33 cellular contexts compared by ENCODE assay signal in genomic region chr19:29519146-29519545, GRCh38. TPM values are rescaled to one million over a fixed set of nuclear protein-coding genes. Genes with fewer than 3 reads are reported as not detected.
"Had no signal": no experiment of that assay in that cellular context is flagged by ENCODE, and none has a peak within 500 bp of the region (broad histone marks: within the 10 kb centered on the region; RNA-seq: fewer than 3 reads in every experiment).

No MANE protein-coding gene starts in this region.

- H3K4me1 ChIP-seq: neural progenitor cell, prostate gland, sigmoid colon, tibial nerve, vagina had no signal

- H3K27ac ChIP-seq: hepatocyte, neural progenitor cell, ovary, prostate gland, sigmoid colon, tibial nerve, vagina had no signal

- H3K27ac Mint-ChIP-seq: mesothelial cell of epicardium; natural killer cell; nephron progenitor cell; neural progenitor cell; stimulated activated memory B cell treated with anti-CD40 and anti-IgM and Interleukin-4, amounts not matched to agents 10 μg/mL and 1 μg/mL and 100 μg/mL, for 72 hours; stimulated activated naive CD8-positive, alpha-beta T cell treated with anti-CD3 and anti-CD28 coated beads, Interleukin-15, amount 100 ng/mL, for 72 hours; type B pancreatic cell had no signal

- H3K9ac ChIP-seq: neural progenitor cell had no signal

- H3K36me3 ChIP-seq: neural progenitor cell, ovary, prostate gland, sigmoid colon, tibial nerve, vagina had no signal

- H3K4me1 Mint-ChIP-seq: mesothelial cell of epicardium; naive B cell; natural killer cell; neural progenitor cell; stimulated activated memory B cell treated with anti-CD40 and anti-IgM and Interleukin-4, amounts not matched to agents 10 μg/mL and 1 μg/mL and 100 μg/mL, for 72 hours; stimulated activated naive CD8-positive, alpha-beta T cell treated with anti-CD3 and anti-CD28 coated beads, Interleukin-15, amount 100 ng/mL, for 72 hours had no signal

- H3K9me3 ChIP-seq: ovary, prostate gland, sigmoid colon, tibial nerve, vagina had no signal

- H3K4me3 ChIP-seq: hepatocyte, lung, neural progenitor cell, ovary, prostate gland, sigmoid colon, tibial nerve, vagina had no signal

- DNase-seq: islet precursor cell; kidney glomerular epithelial cell; left cardiac atrium; mesendoderm; naive B cell; natural killer cell; nephron progenitor cell; ovary; retina; small intestine; stimulated activated CD4-positive, alpha-beta T cell treated with anti-CD3 and anti-CD28 coated beads, Interleukin-1b, Interleukin-23, amount 100 ng/mL, for 48 hours; stimulated activated CD4-positive, alpha-beta T cell treated with anti-CD3 and anti-CD28 coated beads, Interleukin-2, amount 100 ng/mL, for 48 hours; stimulated activated CD4-positive, alpha-beta T cell treated with anti-CD3 and anti-CD28 coated beads, Interleukin-4, amount 100 ng/mL, for 4 hours; stimulated activated CD8-positive, alpha-beta memory T cell treated with anti-CD3 and anti-CD28 coated beads, Interleukin-4, amount 100 ng/mL, for 48 hours; stimulated activated naive CD4-positive, alpha-beta T cell treated with Interleukin-2 at 50 U/mL for 16 hours; stimulated activated naive CD8-positive, alpha-beta T cell treated with anti-CD3 and anti-CD28 coated beads, Interleukin-15, amount 100 ng/mL, for 72 hours; substantia nigra had no signal

- H3K4me3 Mint-ChIP-seq: mesothelial cell of epicardium; naive B cell; natural killer cell; nephron progenitor cell; neural progenitor cell; stimulated activated memory B cell treated with anti-CD40 and anti-IgM and Interleukin-4, amounts not matched to agents 10 μg/mL and 1 μg/mL and 100 μg/mL, for 72 hours; stimulated activated naive CD8-positive, alpha-beta T cell treated with anti-CD3 and anti-CD28 coated beads, Interleukin-15, amount 100 ng/mL, for 72 hours; type B pancreatic cell had no signal

- FAIRE-seq: small intestine had no signal

- H3K9me3 Mint-ChIP-seq: mesothelial cell of epicardium; natural killer cell; nephron progenitor cell; neural progenitor cell; stimulated activated naive CD8-positive, alpha-beta T cell treated with anti-CD3 and anti-CD28 coated beads, Interleukin-15, amount 100 ng/mL, for 72 hours; type B pancreatic cell had no signal

- H3K36me3 Mint-ChIP-seq: mesothelial cell of epicardium; natural killer cell; neural progenitor cell; stimulated activated memory B cell treated with anti-CD40 and anti-IgM and Interleukin-4, amounts not matched to agents 10 μg/mL and 1 μg/mL and 100 μg/mL, for 72 hours; type B pancreatic cell had no signal

RNA-seq across cellular contexts. Expression of gene VSTM2B, which starts 6.6 kb away (rescaled TPM):
- total RNA-seq: left cardiac atrium, left lobe of liver, liver, lung, mesothelial cell of epicardium, mononuclear cell, natural killer cell, omental fat pad, prostate gland, right cardiac atrium, tibial nerve, urinary bladder had no signal
- polyA plus RNA-seq: liver, lung, ovary, right cardiac atrium, sigmoid colon, urinary bladder had no signal
